In the genomic region with DNA sequence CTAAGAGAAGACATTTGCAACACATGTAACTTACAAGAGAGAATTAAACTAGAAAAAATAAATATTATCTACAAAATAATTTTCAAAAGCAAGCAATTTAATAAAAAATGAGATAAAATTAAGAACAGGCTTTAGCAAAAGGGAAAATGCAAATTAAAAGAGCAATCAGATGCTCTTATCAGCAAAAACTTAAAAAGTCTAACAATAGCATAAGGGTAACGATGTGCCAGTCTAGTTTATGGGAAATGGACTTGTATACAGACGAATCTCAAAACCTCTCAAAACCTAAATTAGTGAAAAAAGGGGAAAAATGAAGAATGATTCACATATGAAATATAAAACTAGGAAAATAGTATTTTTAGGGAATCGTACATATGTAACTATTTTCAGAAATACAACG, we compare ENCODE assay signal across 8 cellular contexts. TPM values are rescaled to one million over a fixed set of nuclear protein-coding genes. Genes with fewer than 3 reads are reported as not detected.
DNase-seq lines count a peak whose midpoint lies in the region; ATAC-seq and TF ChIP-seq lines count a peak whose summit lies in the region.

No MANE protein-coding gene starts in this region.

- no peak for DNase-seq in CD8-positive, alpha-beta memory T cell
- DNase-seq in MM.1S (no peak), neural progenitor cell (ENCODE audit: low spot score) (no peak), HuH-7.5 (ENCODE audit: low spot score) (no peak), SIG-M5 treated with dmso at 0.1 percent for 504 hours (lab: John Stamatoyannopoulos, UW; ENCODE audit: unreplicated experiment) (no peak), activated gamma-delta T cell (lab: John Stamatoyannopoulos, UW) (no peak)

- H2AFZ ChIP-seq in MM.1S (ENCODE audit: low read length): peak overlapping the region; percentile 28; the same call in 1 of the 2 replicates
- H2AFZ ChIP-seq in neural progenitor cell (replicated peaks): peak overlapping the region; percentile 99

- H3K4me1 ChIP-seq in CD8-positive, alpha-beta memory T cell (ENCODE audit: insufficient read depth, low read length): peaks cover 28% of the 10 kb centered on the region
- H3K4me1 ChIP-seq in MM.1S (ENCODE audit: low read length) (no peaks in the 10 kb centered on the region), neural progenitor cell (peaks cover 37% of the 10 kb centered on the region)

- H3K27ac ChIP-seq in CD8-positive, alpha-beta memory T cell (ENCODE audit: low read depth, low read length): peak overlapping the region; percentile 87
- H3K27ac ChIP-seq in MM.1S (ENCODE audit: low read length): peak overlapping the region; percentile 98
- peak overlapping the region; percentile 96 for H3K27ac ChIP-seq in neural progenitor cell

- H3K27me3 Mint-ChIP-seq in CD8-positive, alpha-beta memory T cell: peaks cover 0 to 2% of the 10 kb centered on the region in 2 donors
- no peaks in the 10 kb centered on the region for H3K27me3 Mint-ChIP-seq in dendritic cell treated with granulocyte-macrophage colony-stimulating factor and Interleukin-4, amounts not matched to agents 40 ng/mL and 50 ng/mL, for 4 days
- peaks cover 3% of the 10 kb centered on the region for H3K27me3 Mint-ChIP-seq in neural progenitor cell (ENCODE audit: insufficient read depth, low read depth)

- no peaks in the 10 kb centered on the region for H3K36me3 ChIP-seq in CD8-positive, alpha-beta memory T cell (ENCODE audit: insufficient read depth, low read length)
- no peaks in the 10 kb centered on the region; the same call in 1 of the 2 replicates for H3K36me3 ChIP-seq in MM.1S (replicated peaks; ENCODE audit: insufficient read depth, low read length)
- no peaks in the 10 kb centered on the region for H3K36me3 ChIP-seq in neural progenitor cell

- peak overlapping the region; percentile 98 for H3K9ac ChIP-seq in MM.1S (ENCODE audit: low read length)
- H3K9ac ChIP-seq in neural progenitor cell: peak overlapping the region; percentile 59

- H3K36me3 Mint-ChIP-seq in CD8-positive, alpha-beta memory T cell: peaks cover 0 to 15% (median 3%) of the 10 kb centered on the region in 3 donors
- peaks cover 14% of the 10 kb centered on the region for H3K36me3 Mint-ChIP-seq in dendritic cell treated with granulocyte-macrophage colony-stimulating factor and Interleukin-4, amounts not matched to agents 40 ng/mL and 50 ng/mL, for 4 days (ENCODE audit: low read depth)
- H3K36me3 Mint-ChIP-seq in neural progenitor cell: peaks cover 9% of the 10 kb centered on the region

- H3F3A ChIP-seq in MM.1S (ENCODE audit: insufficient read depth, low read length) (peaks cover 29% of the 10 kb centered on the region), neural progenitor cell (ENCODE audit: low read depth) (peaks cover 34% of the 10 kb centered on the region)

- POLR2A ChIA-PET in CD8-positive, alpha-beta memory T cell (lab: Charles Lee): interaction anchor here (1.8 kb wide), 1 partner anchor 946 kb away, joined by 8 read pairs; the partner anchor contains the start of gene UFL1

- H3K9me3 ChIP-seq in CD8-positive, alpha-beta memory T cell (ENCODE audit: low read length): no peaks in the 10 kb centered on the region
- H3K9me3 ChIP-seq in MM.1S (replicated peaks; ENCODE audit: insufficient read depth, low read length): no peaks in the 10 kb centered on the region
- no peaks in the 10 kb centered on the region for H3K9me3 ChIP-seq in neural progenitor cell (ENCODE audit: low read depth)

- H3K4me1 Mint-ChIP-seq in CD8-positive, alpha-beta memory T cell: peaks cover 53 to 86% (median 82%) of the 10 kb centered on the region in 3 donors
- peaks cover 34% of the 10 kb centered on the region for H3K4me1 Mint-ChIP-seq in dendritic cell treated with granulocyte-macrophage colony-stimulating factor and Interleukin-4, amounts not matched to agents 40 ng/mL and 50 ng/mL, for 4 days (ENCODE audit: low read depth)
- peaks cover 23% of the 10 kb centered on the region for H3K4me1 Mint-ChIP-seq in neural progenitor cell

- peak overlapping the region; percentile 82 for H3K4me3 ChIP-seq in CD8-positive, alpha-beta memory T cell (ENCODE audit: low read length)
- H3K4me3 ChIP-seq in MM.1S (ENCODE audit: low read length) (peak overlapping the region; percentile 92), neural progenitor cell (peak overlapping the region; percentile 82)

- H4K20me1 ChIP-seq in MM.1S (ENCODE audit: insufficient read depth, low read length) (no peaks in the 10 kb centered on the region), neural progenitor cell (ENCODE audit: low read depth) (no peaks in the 10 kb centered on the region)

- H3K27me3 ChIP-seq in CD8-positive, alpha-beta memory T cell (ENCODE audit: insufficient read depth, low read length, poor library complexity, severe bottlenecking): no peaks in the 10 kb centered on the region
- H3K27me3 ChIP-seq in MM.1S (replicated peaks; ENCODE audit: insufficient read depth, low read length): no peaks in the 10 kb centered on the region
- H3K27me3 ChIP-seq in neural progenitor cell: no peaks in the 10 kb centered on the region

- no peaks in the 10 kb centered on the region; the same call in 1 of the 2 replicates for H3K9me2 ChIP-seq in MM.1S (replicated peaks; ENCODE audit: insufficient read depth, low read length)

- H3K4me2 ChIP-seq in MM.1S (ENCODE audit: low read depth, low read length) (peak overlapping the region; percentile 63), neural progenitor cell (peak overlapping the region; percentile 89)

- CTCF ChIA-PET in CD8-positive, alpha-beta memory T cell (lab: Charles Lee): no interaction called here

- H3K79me2 ChIP-seq in MM.1S (ENCODE audit: low read length) (peaks cover 74% of the 10 kb centered on the region), neural progenitor cell (ENCODE audit: low read depth) (peaks cover 57% of the 10 kb centered on the region)

- H3K27ac Mint-ChIP-seq in CD8-positive, alpha-beta memory T cell: peak overlapping the region; percentile 84 to 99 (median 98)
- peak overlapping the region; percentile 94 for H3K27ac Mint-ChIP-seq in dendritic cell treated with granulocyte-macrophage colony-stimulating factor and Interleukin-4, amounts not matched to agents 40 ng/mL and 50 ng/mL, for 4 days
- peak overlapping the region; percentile 94 for H3K27ac Mint-ChIP-seq in neural progenitor cell

- no peak for ATAC-seq in GM21737 (IDR thresholded peaks at IDR 0.05; ENCODE audit: unreplicated experiment)

- no peaks in the 10 kb centered on the region for H3K9me3 Mint-ChIP-seq in CD8-positive, alpha-beta memory T cell
- no peaks in the 10 kb centered on the region for H3K9me3 Mint-ChIP-seq in dendritic cell treated with granulocyte-macrophage colony-stimulating factor and Interleukin-4, amounts not matched to agents 40 ng/mL and 50 ng/mL, for 4 days
- H3K9me3 Mint-ChIP-seq in neural progenitor cell: peaks cover 2% of the 10 kb centered on the region

- H3K4me3 Mint-ChIP-seq in CD8-positive, alpha-beta memory T cell: peak overlapping the region; percentile 94 to 100 (median 98)
- peak overlapping the region; percentile 87 for H3K4me3 Mint-ChIP-seq in dendritic cell treated with granulocyte-macrophage colony-stimulating factor and Interleukin-4, amounts not matched to agents 40 ng/mL and 50 ng/mL, for 4 days
- H3K4me3 Mint-ChIP-seq in neural progenitor cell: peak overlapping the region; percentile 98

- intact Hi-C loops in dendritic cell treated with granulocyte-macrophage colony-stimulating factor and Interleukin-4, amounts not matched to agents 40 ng/mL and 50 ng/mL, for 4 days (cut with micrococcal nuclease): loop anchor here (5.0 kb wide), 1 partner anchor 946 kb away; the partner anchor contains the start of gene UFL1

- TF ChIP-seq CTCF in MM.1S (IDR thresholded peaks at IDR 0.05; ENCODE audit: low read length) (no peak), neural progenitor cell (IDR thresholded peaks at IDR 0.05) (no peak)

RNA-seq across cellular contexts. Expression of gene MANEA, which starts 1.1 kb away (rescaled TPM):
- total RNA-seq in CD8-positive, alpha-beta memory T cell: 10 to 100 TPM; 19.3 to 23.1 TPM
- polyA plus RNA-seq in CD8-positive, alpha-beta memory T cell: 5.0 TPM
- total RNA-seq in neural progenitor cell (ENCODE audit: low replicate concordance): 10.0 and 16.3 TPM in 2 replicates
